ENCODE assay signal across 27 cellular contexts in genomic region chrX:153857348-153857903, GRCh38. TPM values are rescaled to one million over a fixed set of nuclear protein-coding genes. Genes with fewer than 3 reads are reported as not detected.
"Had no signal": no experiment of that assay in that cellular context is flagged by ENCODE, and none has a peak within 500 bp of the region (broad histone marks: within the 10 kb centered on the region; RNA-seq: fewer than 3 reads in every experiment).

No MANE protein-coding gene starts in this region.

- H3K4me1 Mint-ChIP-seq: mesothelial cell of epicardium had no signal

- H3K27ac Mint-ChIP-seq: activated naive CD4-positive, alpha-beta T cell treated with anti-CD3 and anti-CD28 coated beads, Interleukin-2, amount 10 ng/mL, durations not matched to agents 7 days and 5 days; mesothelial cell of epicardium; nephron progenitor cell had no signal

- H3K27me3 ChIP-seq: right atrium auricular region, vagina had no signal

- H3K4me3 Mint-ChIP-seq: activated naive CD4-positive, alpha-beta T cell treated with anti-CD3 and anti-CD28 coated beads, Interleukin-2, amount 10 ng/mL, durations not matched to agents 7 days and 5 days; mesothelial cell of epicardium; nephron progenitor cell had no signal

- H3K9me3 ChIP-seq: adrenal gland, breast epithelium, prostate gland, right atrium auricular region, vagina had no signal

- H3K4me1 ChIP-seq: adrenal gland, breast epithelium, prostate gland, right atrium auricular region, stomach, vagina had no signal

- DNase-seq: activated CD4-positive, alpha-beta T cell treated with anti-CD3 and anti-CD28 coated beads for 48 hours; activated CD4-positive, CD25-positive, alpha-beta regulatory T cell; activated CD8-positive, alpha-beta memory T cell treated with anti-CD3 and anti-CD28 coated beads for 24 hours; activated CD8-positive, alpha-beta memory T cell treated with anti-CD3 and anti-CD28 coated beads, Interleukin-2, amount 50 U/mL, for 48 hours; activated effector memory CD4-positive, alpha-beta T cell treated with Interleukin-2 at 50 U/mL for 16 hours; activated naive CD4-positive, alpha-beta T cell treated with anti-CD3 and anti-CD28 coated beads, Interleukin-2, amount 10 ng/mL, durations not matched to agents 7 days and 5 days; activated T-cell treated with anti-CD3 and anti-CD28 coated beads, Interleukin-2, amount 50 U/mL, for 48 hours; adrenal gland; cerebellar nuclear complex; cortex of kidney; hypothalamus; islet precursor cell; nephron progenitor cell; nucleus accumbens; stimulated activated CD4-positive, alpha-beta T cell treated with anti-CD3 and anti-CD28 coated beads, Interleukin-15, amount 100 ng/mL, for 24 hours; stimulated activated CD4-positive, alpha-beta T cell treated with anti-CD3 and anti-CD28 coated beads, Interleukin-2, amount 100 ng/mL, for 48 hours; stomach; trophoblast cell had no signal

- H3K4me3 ChIP-seq: adrenal gland, breast epithelium, lung, prostate gland, right atrium auricular region, stomach, vagina had no signal

- H3K36me3 Mint-ChIP-seq: activated naive CD4-positive, alpha-beta T cell treated with anti-CD3 and anti-CD28 coated beads, Interleukin-2, amount 10 ng/mL, durations not matched to agents 7 days and 5 days; mesothelial cell of epicardium had no signal

- H3K9me3 Mint-ChIP-seq: activated naive CD4-positive, alpha-beta T cell treated with anti-CD3 and anti-CD28 coated beads, Interleukin-2, amount 10 ng/mL, durations not matched to agents 7 days and 5 days had no signal

- H3K27ac ChIP-seq: adrenal gland, breast epithelium, prostate gland, right atrium auricular region, stomach, vagina had no signal

- H3K36me3 ChIP-seq: adrenal gland, breast epithelium, prostate gland, right atrium auricular region, stomach, vagina had no signal

RNA-seq across cellular contexts. Expression of gene AVPR2, which starts 47.0 kb away (rescaled TPM):
- total RNA-seq: astrocyte, frontal cortex, mesothelial cell of epicardium, temporal lobe had no signal
